ENCODE assay signal across 1 cellular context in the genomic region with DNA sequence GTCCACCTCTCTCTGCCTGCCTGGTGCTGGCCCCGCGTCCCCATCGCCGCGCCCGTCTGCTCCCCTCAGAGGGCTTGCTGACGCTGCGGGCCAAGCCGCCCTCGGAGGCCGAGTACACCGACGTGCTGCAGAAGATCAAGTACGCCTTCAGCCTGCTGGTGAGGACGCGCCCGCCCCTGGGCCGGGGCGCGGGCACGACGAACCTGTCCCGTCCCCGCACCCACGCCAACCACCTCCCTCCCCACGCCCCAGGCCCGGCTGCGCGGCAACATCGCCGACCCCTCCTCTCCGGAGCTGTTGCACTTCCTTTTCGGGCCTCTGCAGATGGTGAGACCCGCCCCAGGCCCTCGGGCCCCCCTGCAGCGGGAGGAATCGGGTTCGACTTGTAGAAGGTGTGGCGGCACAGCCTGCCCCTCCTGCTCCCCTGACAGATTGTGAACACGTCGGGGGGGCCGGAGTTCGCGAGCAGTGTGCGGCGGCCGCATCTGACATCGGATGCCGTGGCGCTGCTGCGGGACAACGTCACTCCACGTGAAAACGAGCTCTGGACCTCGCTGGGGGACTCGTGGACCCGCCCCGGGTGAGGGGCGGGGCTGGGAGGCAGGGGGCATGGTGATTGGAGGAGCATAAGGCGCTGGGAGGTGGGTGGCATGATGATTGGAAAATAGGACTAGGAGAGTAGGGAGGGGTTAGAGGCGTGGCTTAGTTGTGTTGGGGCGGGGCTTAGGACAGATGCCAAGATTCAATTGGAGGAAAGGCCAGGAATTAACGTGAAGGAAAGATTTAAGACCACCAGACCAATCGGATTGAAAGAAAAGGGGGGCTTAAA.
A peak's percentile ranks its signal among the peaks of the same experiment; 100 is the strongest.
TF ChIP-seq lines count a peak whose summit lies in the region.

No MANE protein-coding gene starts in this region.

TF ChIP-seq in H1, 55 proteins besides CTCF, POLR2A, EP300 and RAD21:
- TF ChIP-seq, protein P1, sequence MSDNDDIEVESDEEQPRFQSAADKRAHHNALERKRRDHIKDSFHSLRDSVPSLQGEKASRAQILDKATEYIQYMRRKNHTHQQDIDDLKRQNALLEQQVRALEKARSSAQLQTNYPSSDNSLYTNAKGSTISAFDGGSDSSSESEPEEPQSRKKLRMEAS (IDR thresholded peaks at IDR 0.05) = peak; percentile 77
- TF ChIP-seq SP1 (IDR thresholded peaks at IDR 0.05; ENCODE audit: low read depth, low read length) = peak; percentile 72; the same call in 1 of the 2 replicates
- no peak for TF ChIP-seq BCL11A (IDR thresholded peaks at IDR 0.05; ENCODE audit: low read depth in 2 of 2, low read length in 2 of 2)
- TF ChIP-seq ASH2L (IDR thresholded peaks at IDR 0.05; ENCODE audit: low read length) = peak; percentile 27
- 0 out of 2 replicates have a peak, but pooled peaks have one; percentile 32 for TF ChIP-seq POLR2AphosphoS5 (IDR thresholded peaks at IDR 0.05; ENCODE audit: low read depth, low read length)
- TF ChIP-seq HDAC6 (IDR thresholded peaks at IDR 0.05; ENCODE audit: low read depth, low read length) = no peak
- TF ChIP-seq, protein P2, sequence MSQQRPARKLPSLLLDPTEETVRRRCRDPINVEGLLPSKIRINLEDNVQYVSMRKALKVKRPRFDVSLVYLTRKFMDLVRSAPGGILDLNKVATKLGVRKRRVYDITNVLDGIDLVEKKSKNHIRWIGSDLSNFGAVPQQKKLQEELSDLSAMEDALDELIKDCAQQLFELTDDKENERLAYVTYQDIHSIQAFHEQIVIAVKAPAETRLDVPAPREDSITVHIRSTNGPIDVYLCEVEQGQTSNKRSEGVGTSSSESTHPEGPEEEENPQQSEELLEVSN (IDR thresholded peaks at IDR 0.05) = peak; percentile 59; the same call in 1 of the 2 replicates
- peak; percentile 62; the same call in 1 of the 2 replicates for TF ChIP-seq SP4 (IDR thresholded peaks at IDR 0.05; ENCODE audit: low read length)
- peak; percentile 71 for TF ChIP-seq CREB1 (IDR thresholded peaks at IDR 0.05)
- no peak for TF ChIP-seq KDM4A (IDR thresholded peaks at IDR 0.05; ENCODE audit: low read depth, low read length, severe bottlenecking)
- no peak for TF ChIP-seq SAP30 (IDR thresholded peaks at IDR 0.05; ENCODE audit: insufficient read depth, insufficient replicate concordance, low read length)
- TF ChIP-seq PHF8 (conservative IDR thresholded peaks at IDR 0.05; ENCODE audit: low read depth, low read length) = 0 out of 2 replicates have a peak, but pooled peaks have one; percentile 27
- no peak for TF ChIP-seq SIRT6 (IDR thresholded peaks at IDR 0.05; ENCODE audit: low read length)
- TF ChIP-seq BRCA1 (IDR thresholded peaks at IDR 0.05; ENCODE audit: low read depth, low read length) = no peak
- peak; percentile 12; the same call in 1 of the 2 replicates for TF ChIP-seq TBP (IDR thresholded peaks at IDR 0.05; ENCODE audit: low read depth, low read length)
TF ChIP-seq in H1: peak in this region for 9.
